Comparison of ENCODE assay signal across 16 cellular contexts in genomic region chr17:37507108-37507507, GRCh38. TPM values are rescaled to one million over a fixed set of nuclear protein-coding genes. Genes with fewer than 3 reads are reported as not detected.
A peak's percentile ranks its signal among the peaks of the same experiment; 100 is the strongest.
DNase-seq lines count a peak whose midpoint lies in the region; ATAC-seq and TF ChIP-seq lines count a peak whose summit lies in the region.
"Had no signal": no experiment of that assay in that cellular context is flagged by ENCODE, and none has a peak within 500 bp of the region (broad histone marks: within the 10 kb centered on the region; RNA-seq: fewer than 3 reads in every experiment).

No MANE protein-coding gene starts in this region.

- DNase-seq in breast epithelium (ENCODE audit: low spot score in 2 of 2): no peak
- no peak for DNase-seq in MCF 10A (ENCODE audit: unreplicated experiment)
- DNase-seq in WERI-Rb-1: no peak
- no peak for DNase-seq in heart right ventricle
- DNase-seq in thyroid gland: peak; percentile 20 to 38
- no peak for DNase-seq in COR-L47 (lab: John Stamatoyannopoulos, UW)
- DNase-seq in NCI-H748 treated with DMSO at 0.1 percent for 48 hours (lab: John Stamatoyannopoulos, UW): no peak
- DNase-seq: activated T-cell treated with anti-CD3 and anti-CD28 coated beads, Interleukin-2, amount 50 U/mL, for 24 hours; gastrocnemius medialis; NCI-H2081 treated with DMSO at 0.1 percent for 48 hours; sigmoid colon; upper lobe of left lung had no signal

- H3K27me3 Mint-ChIP-seq in MCF 10A (ENCODE audit: insufficient read depth, unreplicated experiment): no peaks in the 10 kb centered on the region
- H3K27me3 Mint-ChIP-seq: activated CD8-positive, alpha-beta T cell treated with anti-CD3 and anti-CD28 coated beads for 36 hours; activated naive CD4-positive, alpha-beta T cell treated with anti-CD3 and anti-CD28 coated beads, Interleukin-2, amount 10 ng/mL, durations not matched to agents 7 days and 5 days; activated T-cell treated with anti-CD3 and anti-CD28 coated beads, Interleukin-2, amount 50 U/mL, for 24 hours; CD4-positive, CD25-positive, alpha-beta regulatory T cell had no signal

- no peak overlapping the region for H3K27ac Mint-ChIP-seq in MCF 10A (ENCODE audit: low read depth, unreplicated experiment)
- H3K27ac Mint-ChIP-seq: activated CD8-positive, alpha-beta T cell treated with anti-CD3 and anti-CD28 coated beads for 36 hours; activated naive CD4-positive, alpha-beta T cell treated with anti-CD3 and anti-CD28 coated beads, Interleukin-2, amount 10 ng/mL, durations not matched to agents 7 days and 5 days; activated T-cell treated with anti-CD3 and anti-CD28 coated beads, Interleukin-2, amount 50 U/mL, for 24 hours had no signal

- no peaks in the 10 kb centered on the region for H3K9me3 Mint-ChIP-seq in MCF 10A (ENCODE audit: unreplicated experiment)
- H3K9me3 Mint-ChIP-seq: activated CD8-positive, alpha-beta T cell treated with anti-CD3 and anti-CD28 coated beads for 36 hours; activated naive CD4-positive, alpha-beta T cell treated with anti-CD3 and anti-CD28 coated beads, Interleukin-2, amount 10 ng/mL, durations not matched to agents 7 days and 5 days; activated T-cell treated with anti-CD3 and anti-CD28 coated beads, Interleukin-2, amount 50 U/mL, for 24 hours; CD4-positive, CD25-positive, alpha-beta regulatory T cell had no signal

- WGBS in heart right ventricle, 2 donors: 58 to 77% methylated on average over 9 of the region's 9 CpGs
- WGBS in thyroid gland, 2 donors: 83 to 87% methylated on average over 7 to 9 of the region's 9 CpGs

- peak overlapping the region; percentile 23 to 42 for H3K27ac ChIP-seq in breast epithelium
- H3K27ac ChIP-seq in WERI-Rb-1: peak overlapping the region; percentile 13; the same call in 1 of the 2 replicates
- H3K27ac ChIP-seq in heart right ventricle: peak overlapping the region in 2 of 10 donors; percentile 9 to 22
- no peak overlapping the region for H3K27ac ChIP-seq in thyroid gland
- H3K27ac ChIP-seq: gastrocnemius medialis, upper lobe of left lung had no signal

- peak in 6 of 8 donors; percentile 27 to 75 (median 44) for ATAC-seq in heart right ventricle
- no peak for ATAC-seq in HG03196 (IDR thresholded peaks at IDR 0.05; ENCODE audit: unreplicated experiment)
- ATAC-seq: gastrocnemius medialis had no signal

- peaks cover 39% of the 10 kb centered on the region for H3K36me3 Mint-ChIP-seq in MCF 10A (ENCODE audit: insufficient read depth, unreplicated experiment)
- H3K36me3 Mint-ChIP-seq: CD4-positive, CD25-positive, alpha-beta regulatory T cell had no signal

- no peak for TF ChIP-seq POLR2A in breast epithelium (IDR thresholded peaks at IDR 0.05)
- no peak for TF ChIP-seq POLR2A in thyroid gland (IDR thresholded peaks at IDR 0.05)

- H3K27me3 ChIP-seq in breast epithelium (no peaks in the 10 kb centered on the region), WERI-Rb-1 (ENCODE audit: insufficient read depth, low read depth, severe bottlenecking) (no peaks in the 10 kb centered on the region), heart right ventricle (no peaks in the 10 kb centered on the region), thyroid gland (no peaks in the 10 kb centered on the region)
- H3K27me3 ChIP-seq: gastrocnemius medialis, sigmoid colon, upper lobe of left lung had no signal

- BruUV-seq in MCF 10A (replicated peaks; lab: Mats Ljungman, UMichigan): no TSS peak

- peaks cover 0 to 4% of the 10 kb centered on the region in 2 donors for H3K4me1 ChIP-seq in breast epithelium
- H3K4me1 ChIP-seq in heart right ventricle: peaks cover 0 to 16% (median 3%) of the 10 kb centered on the region in 9 donors
- peaks cover 9 to 10% of the 10 kb centered on the region in 2 donors for H3K4me1 ChIP-seq in thyroid gland
- H3K4me1 ChIP-seq: upper lobe of left lung had no signal

- H3K36me3 ChIP-seq in breast epithelium (no peaks in the 10 kb centered on the region), WERI-Rb-1 (peaks cover 6% of the 10 kb centered on the region), heart right ventricle (peaks cover 0 to 5% (median 2%) of the 10 kb centered on the region in 9 donors), thyroid gland (peaks cover 0 to under 1% of the 10 kb centered on the region in 2 donors)

- CTCF ChIA-PET in MCF 10A (lab: Yijun Ruan, JAX): interaction anchor here (1.1 kb wide), 1 partner anchor 20 kb away, joined by 3 read pairs; no protein-coding TSS in a partner anchor

- POLR2A ChIA-PET in MCF 10A (lab: Yijun Ruan, JAX): interaction anchor here (1.5 kb wide), 1 partner anchor 15 kb away, joined by 6 read pairs; no protein-coding TSS in a partner anchor

- no peak overlapping the region for H3K4me3 Mint-ChIP-seq in MCF 10A (ENCODE audit: unreplicated experiment)
- H3K4me3 Mint-ChIP-seq: activated CD8-positive, alpha-beta T cell treated with anti-CD3 and anti-CD28 coated beads for 36 hours; activated naive CD4-positive, alpha-beta T cell treated with anti-CD3 and anti-CD28 coated beads, Interleukin-2, amount 10 ng/mL, durations not matched to agents 7 days and 5 days; activated T-cell treated with anti-CD3 and anti-CD28 coated beads, Interleukin-2, amount 50 U/mL, for 24 hours; CD4-positive, CD25-positive, alpha-beta regulatory T cell had no signal

- intact Hi-C loops in breast epithelium (cut with DNase I; ENCODE audit: low total_unique reads) (no loop called here), MCF 10A (cut with micrococcal nuclease) (no loop called here), heart right ventricle (cut with DNase I) (no loop called here), thyroid gland (cut with DNase I) (no loop called here)

- H3K4me1 Mint-ChIP-seq in MCF 10A (ENCODE audit: insufficient read depth, unreplicated experiment): peaks cover 9% of the 10 kb centered on the region

- H3K4me3 ChIP-seq in breast epithelium: peak overlapping the region in 1 of 3 donors; percentile 15
- H3K4me3 ChIP-seq in WERI-Rb-1 (ENCODE audit: low read depth, low read length): no peak overlapping the region
- H3K4me3 ChIP-seq in heart right ventricle: no peak overlapping the region
- no peak overlapping the region for H3K4me3 ChIP-seq in thyroid gland (replicated peaks in 1 of 3)
- H3K4me3 ChIP-seq: gastrocnemius medialis, sigmoid colon, upper lobe of left lung had no signal

- no peaks in the 10 kb centered on the region for H3K9me3 ChIP-seq in breast epithelium
- no peaks in the 10 kb centered on the region for H3K9me3 ChIP-seq in WERI-Rb-1 (ENCODE audit: severe bottlenecking)
- H3K9me3 ChIP-seq in heart right ventricle: no peaks in the 10 kb centered on the region
- H3K9me3 ChIP-seq in thyroid gland: no peaks in the 10 kb centered on the region
- H3K9me3 ChIP-seq: gastrocnemius medialis, sigmoid colon, upper lobe of left lung had no signal

- TF ChIP-seq CTCF in breast epithelium (IDR thresholded peaks at IDR 0.05) (no peak), MCF 10A (IDR thresholded peaks at IDR 0.05; ENCODE audit: unreplicated experiment) (no peak), WERI-Rb-1 (IDR thresholded peaks at IDR 0.05; ENCODE audit: low read depth, low read length) (no peak), heart right ventricle (IDR thresholded peaks at IDR 0.05) (no peak), thyroid gland (IDR thresholded peaks at IDR 0.05) (no peak)

RNA-seq across cellular contexts. Expression of gene DUSP14, which starts 17.4 kb away (rescaled TPM):
- total RNA-seq in breast epithelium: 10 to 100 TPM; 18.7 to 32.8 (median 24.6) TPM
- total RNA-seq in MCF 10A (2022): 31.7 and 39.4 TPM in 2 replicates
- 10 to 100 TPM; 12.6 to 21.7 (median 18.5) TPM for total RNA-seq in heart right ventricle
- polyA plus RNA-seq in heart right ventricle: 10 to 100 TPM in 1 of 2 donors, 1 to 10 TPM in 1; 6.0 to 18.8 TPM
- 10 to 100 TPM; 52.7 to 74.5 (median 59.0) TPM for total RNA-seq in thyroid gland

Comparison
In these comparisons a context has a peak if more than half of its experiments do, and no peak if none do; other contexts are left out.
1. DNase-seq: peak in thyroid gland (2 of 2); none in breast epithelium (0 of 2), MCF 10A (single experiment), WERI-Rb-1 (single experiment), heart right ventricle (0 of 2), COR-L47 (single experiment) and NCI-H748 treated with DMSO at 0.1 percent for 48 hours (single experiment).
2. H3K27ac ChIP-seq: peak in breast epithelium (2 of 2) and WERI-Rb-1 (single experiment); none in thyroid gland (0 of 3).